Comparison of ENCODE assay signal across 8 cellular contexts in the genomic region with DNA sequence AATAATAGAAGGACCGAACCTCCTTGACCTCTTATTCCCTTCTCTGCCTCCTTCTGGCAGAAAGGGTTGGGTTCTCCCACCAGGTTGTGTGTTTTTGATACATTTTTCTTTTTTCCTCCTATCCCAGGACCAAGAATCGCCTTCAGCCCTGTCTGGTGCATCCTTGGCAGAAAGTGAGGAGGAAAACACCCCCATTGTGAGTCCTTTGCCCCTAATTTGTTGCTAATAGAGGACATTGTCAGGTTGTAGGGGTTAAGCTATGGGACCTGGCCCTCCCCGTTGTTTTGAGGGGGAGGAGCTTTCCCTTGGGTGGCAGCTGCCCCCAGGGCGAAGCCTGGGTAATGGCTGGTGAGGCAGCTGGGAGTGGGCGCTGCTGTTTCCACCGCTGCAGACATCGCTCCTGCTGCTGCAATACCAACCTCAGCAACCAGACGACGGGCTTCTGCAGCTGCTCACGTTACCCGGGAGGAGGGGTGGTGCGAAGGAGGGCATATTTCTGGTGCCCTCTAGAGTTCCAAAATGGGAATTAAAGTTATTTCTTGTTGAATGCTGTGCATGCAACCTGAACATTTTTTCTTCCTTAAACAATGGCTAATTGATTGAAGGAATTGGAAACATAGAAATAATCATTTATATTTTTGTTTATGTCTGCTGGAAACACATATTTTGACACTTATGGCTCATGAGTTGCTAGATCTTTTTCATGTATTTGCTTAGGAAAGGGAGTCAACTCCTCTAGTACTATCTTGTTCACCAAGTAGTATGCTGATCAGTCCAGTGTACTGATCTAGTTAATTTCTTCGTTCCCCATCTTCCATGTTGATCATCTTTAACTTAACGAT. TPM values are rescaled to one million over a fixed set of nuclear protein-coding genes. Genes with fewer than 3 reads are reported as not detected.
DNase-seq lines count a peak whose midpoint lies in the region; TF ChIP-seq lines count a peak whose summit lies in the region.

No MANE protein-coding gene starts in this region.

- no peaks in the 10 kb centered on the region for H3K9me3 Mint-ChIP-seq in Caco-2 (ENCODE audit: unreplicated experiment)

- POLR2A ChIA-PET in Caco-2 (lab: Charles Lee): interaction anchor here (1.1 kb wide), 1 partner anchor 96 kb away, joined by 4 read pairs; a partner anchor contains a TSS

- no peaks in the 10 kb centered on the region for H3K9me3 ChIP-seq in Caco-2
- no peaks in the 10 kb centered on the region for H3K9me3 ChIP-seq in endocrine pancreas (ENCODE audit: control insufficient read depth, low read length)
- no peaks in the 10 kb centered on the region for H3K9me3 ChIP-seq in mesodermal cell (ENCODE audit: control insufficient read depth, low read length)

- peak overlapping the region; percentile 99 for H3K9ac ChIP-seq in endocrine pancreas (ENCODE audit: control insufficient read depth, insufficient read depth, low read length)

- 0 to 11% methylated on average over 5 to 7 of the region's 14 CpGs for WGBS in mesodermal cell (ENCODE audit: insufficient coverage in 2 of 2), 2 experiments

- peak overlapping the region; percentile 99 for H3K4me3 Mint-ChIP-seq in Caco-2 (ENCODE audit: unreplicated experiment)

- BruUV-seq in Caco-2 (replicated peaks; lab: Mats Ljungman, UMichigan): no TSS peak

- peak; percentile 79 to 93 for TF ChIP-seq CTCF in Caco-2 (IDR thresholded peaks at IDR 0.05; ENCODE audit: insufficient read depth in 1 of 2, low read depth in 1 of 2, low read length in 1 of 2, severe bottlenecking in 1 of 2, unreplicated experiment in 1 of 2)
- TF ChIP-seq CTCF in GM20000 (IDR thresholded peaks at IDR 0.05; ENCODE audit: extremely low read depth, missing control alignments): peak; percentile 50

- CTCF ChIA-PET in Caco-2 (lab: Charles Lee): interaction anchor here (0.6 to 0.9 kb wide), 3 partner anchors 24 to 930 kb away, joined by 3 to 4 read pairs (median 4); no protein-coding TSS in a partner anchor

- H3K27me3 Mint-ChIP-seq in Caco-2 (ENCODE audit: insufficient read depth, unreplicated experiment): no peaks in the 10 kb centered on the region

- H3K4me1 ChIP-seq in Caco-2 (peaks cover 5% of the 10 kb centered on the region), endocrine pancreas (ENCODE audit: control insufficient read depth, insufficient read depth, low read length) (peaks cover 34% of the 10 kb centered on the region), mesodermal cell (ENCODE audit: control insufficient read depth, insufficient read depth, low read length, poor library complexity, severe bottlenecking) (peaks cover 8% of the 10 kb centered on the region)

- peak overlapping the region; percentile 94 for H3K27ac ChIP-seq in mesodermal cell (ENCODE audit: low read depth, low read length, severe bottlenecking)

- no peaks in the 10 kb centered on the region for H3K27me3 ChIP-seq in Caco-2 (replicated peaks; ENCODE audit: control insufficient read depth, insufficient read depth, low read length)
- H3K27me3 ChIP-seq in endocrine pancreas (ENCODE audit: control insufficient read depth, insufficient read depth, low read length): no peaks in the 10 kb centered on the region

- peak; percentile 91 to 94 for DNase-seq in Caco-2
- DNase-seq in GM20000 (ENCODE audit: low spot score): peak; percentile 78
- peak; percentile 92 for DNase-seq in HT1080 (ENCODE audit: low read depth)
- peak; percentile 85 for DNase-seq in NK-92 treated with Interleukin-12 subunit alpha and Interleukin-12 subunit beta, amount 100 ng/mL, for 24 hours (lab: John Stamatoyannopoulos, UW)
- DNase-seq in activated CD8-positive, alpha-beta memory T cell treated with anti-CD3 and anti-CD28 coated beads for 48 hours (ENCODE audit: low read depth in 2 of 3, low spot score in 2 of 3): peak; percentile 41 to 68 (median 63)
- DNase-seq in stimulated activated CD8-positive, alpha-beta memory T cell treated with anti-CD3 and anti-CD28 coated beads, Interleukin-15, amount 100 ng/mL, for 24 hours (ENCODE audit: low read depth): peak; percentile 57

- peaks cover 7% of the 10 kb centered on the region for H3K4me1 Mint-ChIP-seq in Caco-2 (ENCODE audit: low read depth, unreplicated experiment)

- H3K36me3 Mint-ChIP-seq in Caco-2 (ENCODE audit: insufficient read depth, unreplicated experiment): peaks cover 64% of the 10 kb centered on the region

- H3K4me3 ChIP-seq in Caco-2 (ENCODE audit: low read depth, low read length) (peak overlapping the region; percentile 91), endocrine pancreas (ENCODE audit: control insufficient read depth, insufficient read depth, low read length) (peak overlapping the region; percentile 87), mesodermal cell (ENCODE audit: extremely low read depth, insufficient read depth, low read length, poor library complexity, severe bottlenecking) (peak overlapping the region; percentile 91)

- H3K36me3 ChIP-seq in Caco-2 (ENCODE audit: control insufficient read depth, insufficient read depth, low read length): no peaks in the 10 kb centered on the region
- H3K36me3 ChIP-seq in endocrine pancreas (ENCODE audit: control insufficient read depth, insufficient read depth, low read length): no peaks in the 10 kb centered on the region
- H3K36me3 ChIP-seq in mesodermal cell (ENCODE audit: control insufficient read depth, insufficient read depth, low read length): peaks cover 37% of the 10 kb centered on the region

- H3K27ac Mint-ChIP-seq in Caco-2 (ENCODE audit: unreplicated experiment): peak overlapping the region; percentile 96

- intact Hi-C loops in Caco-2 (cut with micrococcal nuclease; ENCODE audit: unreplicated experiment): loop anchor here (1.0 to 10.0 kb wide), 3 partner anchors 33 to 365 kb away; a partner anchor contains a TSS

RNA-seq across cellular contexts. Expression of a gene that starts 1.5 kb away (rescaled TPM):
- 91.1 and 101 TPM in 2 replicates for total RNA-seq in Caco-2 (2022)
- total RNA-seq in HT1080 (2014; rRNA removed; shearing (Covaris generic)): 16.6 and 18.7 TPM in 2 replicates
- 17.1 and 21.1 TPM in 2 replicates for polyA plus RNA-seq in HT1080 (2015; cell fraction: cytosol; rRNA removed)
- 78.7 and 82.2 TPM in 2 replicates for polyA plus RNA-seq in HT1080 (2015; cell fraction: nucleus; rRNA removed)
- polyA plus RNA-seq in mesodermal cell (2013, experiment 1 of 2): 71.8 TPM
- polyA plus RNA-seq in mesodermal cell (2013, experiment 2 of 2): 76.5 TPM

Comparison
In these comparisons a context has a peak if more than half of its experiments do, and no peak if none do; other contexts are left out.
1. Peak in every context shown above with its lines: DNase-seq, H3K4me3 ChIP-seq and H3K27ac ChIP-seq.